Comparison of ENCODE assay signal across 28 cellular contexts in genomic region chr18:42514522-42514921, GRCh38.
A peak's percentile ranks its signal among the peaks of the same experiment; 100 is the strongest.
DNase-seq lines count a peak whose midpoint lies in the region; ATAC-seq, FAIRE-seq and TF ChIP-seq lines count a peak whose summit lies in the region.
"Had no signal": no experiment of that assay in that cellular context is flagged by ENCODE, and none has a peak within 500 bp of the region (broad histone marks: within the 10 kb centered on the region; RNA-seq: fewer than 3 reads in every experiment).

No MANE protein-coding gene starts in this region.

- H3K27ac ChIP-seq in breast epithelium (no peak overlapping the region), foreskin keratinocyte (no peak overlapping the region), transverse colon (no peak overlapping the region)
- H3K27ac ChIP-seq: 22Rv1, ascending aorta, colonic mucosa, neutrophil, SJCRH30, uterus had no signal

- intact Hi-C loops in MCF 10A (cut with micrococcal nuclease) (no loop called here), breast epithelium (cut with DNase I; ENCODE audit: low total_unique reads) (loop anchor here (5.0 kb wide), 1 partner anchor 643 kb away; no protein-coding TSS in a partner anchor), transverse colon (cut with DNase I; ENCODE audit: low total_unique reads) (no loop called here)

- no peaks in the 10 kb centered on the region for H3K4me1 Mint-ChIP-seq in MCF 10A (ENCODE audit: insufficient read depth, unreplicated experiment)
- H3K4me1 Mint-ChIP-seq in stimulated activated effector memory CD8-positive, alpha-beta T cell treated with anti-CD3 and anti-CD28 coated beads, Interleukin-12 subunit alpha, Interleukin-12 subunit beta, amount 100 ng/mL, for 72 hours, result no peaks in the 10 kb centered on the region
- H3K4me1 Mint-ChIP-seq: activated B cell treated with CpG ODN at 0.5 μM for 24 hours, immature natural killer cell had no signal

- no peaks in the 10 kb centered on the region for H3K9me3 Mint-ChIP-seq in MCF 10A (ENCODE audit: unreplicated experiment)
- H3K9me3 Mint-ChIP-seq in stimulated activated effector memory CD8-positive, alpha-beta T cell treated with anti-CD3 and anti-CD28 coated beads, Interleukin-12 subunit alpha, Interleukin-12 subunit beta, amount 100 ng/mL, for 72 hours, result peaks cover 8% of the 10 kb centered on the region
- H3K9me3 Mint-ChIP-seq: activated B cell treated with CpG ODN at 0.5 μM for 24 hours had no signal

- no peak overlapping the region for H3K4me3 Mint-ChIP-seq in MCF 10A (ENCODE audit: unreplicated experiment)
- H3K4me3 Mint-ChIP-seq in stimulated activated effector memory CD8-positive, alpha-beta T cell treated with anti-CD3 and anti-CD28 coated beads, Interleukin-12 subunit alpha, Interleukin-12 subunit beta, amount 100 ng/mL, for 72 hours, result no peak overlapping the region
- H3K4me3 Mint-ChIP-seq: activated B cell treated with CpG ODN at 0.5 μM for 24 hours; activated CD8-positive, alpha-beta T cell treated with anti-CD3 and anti-CD28 coated beads for 36 hours; immature natural killer cell had no signal

- TF ChIP-seq CTCF in MCF 10A (IDR thresholded peaks at IDR 0.05; ENCODE audit: unreplicated experiment) (no peak), breast epithelium (IDR thresholded peaks at IDR 0.05) (no peak), astrocyte of the spinal cord (IDR thresholded peaks at IDR 0.05; ENCODE audit: low read depth, low read length) (no peak), foreskin keratinocyte (conservative IDR thresholded peaks at IDR 0.05) (no peak), transverse colon (IDR thresholded peaks at IDR 0.05) (no peak)

- no peaks in the 10 kb centered on the region for H3K9me3 ChIP-seq in breast epithelium
- H3K9me3 ChIP-seq in transverse colon, result no peaks in the 10 kb centered on the region
- H3K9me3 ChIP-seq: ascending aorta, Caco-2, colonic mucosa, neutrophil, SJCRH30, uterus had no signal

- H3K36me3 ChIP-seq in breast epithelium (no peaks in the 10 kb centered on the region), transverse colon (no peaks in the 10 kb centered on the region)
- H3K36me3 ChIP-seq: ascending aorta, colonic mucosa, neutrophil, SJCRH30, uterus had no signal

- no peaks in the 10 kb centered on the region for H3K4me1 ChIP-seq in breast epithelium
- H3K4me1 ChIP-seq in foreskin keratinocyte, result no peaks in the 10 kb centered on the region
- no peaks in the 10 kb centered on the region for H3K4me1 ChIP-seq in transverse colon
- H3K4me1 ChIP-seq: ascending aorta, colonic mucosa, SJCRH30, uterus had no signal

- no peak for TF ChIP-seq EP300 in transverse colon (IDR thresholded peaks at IDR 0.05; ENCODE audit: low read depth)

- no peak overlapping the region for H3K27ac Mint-ChIP-seq in MCF 10A (ENCODE audit: low read depth, unreplicated experiment)
- H3K27ac Mint-ChIP-seq in stimulated activated effector memory CD8-positive, alpha-beta T cell treated with anti-CD3 and anti-CD28 coated beads, Interleukin-12 subunit alpha, Interleukin-12 subunit beta, amount 100 ng/mL, for 72 hours, result no peak overlapping the region
- H3K27ac Mint-ChIP-seq: activated B cell treated with CpG ODN at 0.5 μM for 24 hours; activated CD8-positive, alpha-beta T cell treated with anti-CD3 and anti-CD28 coated beads for 36 hours; immature natural killer cell had no signal

- CTCF ChIA-PET in MCF 10A (lab: Yijun Ruan, JAX), result no interaction called here

- DNase-seq in MCF 10A (ENCODE audit: unreplicated experiment) (peak; percentile 74), breast epithelium (ENCODE audit: low spot score in 2 of 2) (no peak), astrocyte of the spinal cord (ENCODE audit: low read depth, low spot score) (peak; percentile 72), foreskin keratinocyte (peak; percentile 0 to 6), urothelium cell line (ENCODE audit: low spot score) (peak; percentile 3), NCI-H774 (lab: John Stamatoyannopoulos, UW) (no peak), transverse colon (no peak)
- DNase-seq in stimulated activated effector memory CD8-positive, alpha-beta T cell treated with anti-CD3 and anti-CD28 coated beads, Interleukin-12 subunit alpha, Interleukin-12 subunit beta, amount 100 ng/mL, for 72 hours (ENCODE audit: low spot score in 2 of 2), result no peak
- DNase-seq: activated B cell treated with CpG ODN at 0.5 μM for 24 hours; activated CD8-positive, alpha-beta T cell treated with anti-CD3 and anti-CD28 coated beads for 36 hours; activated naive CD4-positive, alpha-beta T cell treated with anti-CD3 and anti-CD28 coated beads, Interleukin-2, amount 50 U/mL, for 16 hours; activated T-cell treated with anti-CD3 and anti-CD28 coated beads, Interleukin-2, amount 50 U/mL, for 48 hours; Caco-2; colonic mucosa; EL; immature natural killer cell; NCI-H1092; NCI-H2029; NCI-H446; retina; SJCRH30; substantia nigra; uterus had no signal

- WGBS in transverse colon (ENCODE audit: low coverage in 1 of 2), 2 donors, result 77% methylated on average over 3 of the region's 3 CpGs

- TF ChIP-seq POLR2A in breast epithelium (IDR thresholded peaks at IDR 0.05) (no peak), transverse colon (IDR thresholded peaks at IDR 0.05) (no peak)

- FAIRE-seq in urothelium cell line (lab: Jason Lieb, UNC), result no peak
- FAIRE-seq: HTR-8/SVneo had no signal

- no peaks in the 10 kb centered on the region for H3K27me3 Mint-ChIP-seq in MCF 10A (ENCODE audit: insufficient read depth, unreplicated experiment)
- H3K27me3 Mint-ChIP-seq: activated B cell treated with CpG ODN at 0.5 μM for 24 hours; activated CD8-positive, alpha-beta T cell treated with anti-CD3 and anti-CD28 coated beads for 36 hours had no signal

- peak; percentile 39 for ATAC-seq in foreskin keratinocyte
- ATAC-seq in stimulated activated effector memory CD8-positive, alpha-beta T cell treated with anti-CD3 and anti-CD28 coated beads, Interleukin-12 subunit alpha, Interleukin-12 subunit beta, amount 100 ng/mL, for 72 hours, result no peak
- ATAC-seq: activated CD8-positive, alpha-beta T cell treated with anti-CD3 and anti-CD28 coated beads for 36 hours had no signal

- POLR2A ChIA-PET in MCF 10A (lab: Yijun Ruan, JAX), result interaction anchor here (0.6 kb wide), 1 partner anchor 11 kb away, joined by 3 read pairs; no protein-coding TSS in a partner anchor

- no TSS peak for BruUV-seq in MCF 10A (replicated peaks; lab: Mats Ljungman, UMichigan)

- H3K27me3 ChIP-seq in breast epithelium (no peaks in the 10 kb centered on the region), foreskin keratinocyte (no peaks in the 10 kb centered on the region), transverse colon (no peaks in the 10 kb centered on the region)
- H3K27me3 ChIP-seq: ascending aorta, colonic mucosa, neutrophil, SJCRH30, uterus had no signal

- H3K4me3 ChIP-seq in breast epithelium (no peak overlapping the region), astrocyte of the spinal cord (ENCODE audit: low read depth, low read length) (no peak overlapping the region), transverse colon (no peak overlapping the region)
- H3K4me3 ChIP-seq: ascending aorta, colonic mucosa, lung, SJCRH30, uterus had no signal

- H3K36me3 Mint-ChIP-seq in MCF 10A (ENCODE audit: insufficient read depth, unreplicated experiment), result no peaks in the 10 kb centered on the region
- H3K36me3 Mint-ChIP-seq in stimulated activated effector memory CD8-positive, alpha-beta T cell treated with anti-CD3 and anti-CD28 coated beads, Interleukin-12 subunit alpha, Interleukin-12 subunit beta, amount 100 ng/mL, for 72 hours, result no peaks in the 10 kb centered on the region

- in situ Hi-C loops in astrocyte of the spinal cord (cut with HindIII; ENCODE audit: low sequenced_read_pairs) (no loop called here), transverse colon (cut with MboI; ENCODE audit: low pct_ligation_motif_present in 1 of 4, low pct_unique_long_range_greater_than_20kb in 1 of 4, low sequenced_read_pairs in 3 of 4) (no loop called here)

Comparison
In these comparisons a context has a peak if more than half of its experiments do, and no peak if none do; other contexts are left out.
1. DNase-seq: peak in MCF 10A (single experiment), astrocyte of the spinal cord (single experiment), foreskin keratinocyte (2 of 2) and urothelium cell line (single experiment); none in breast epithelium (0 of 2), NCI-H774 (single experiment), transverse colon (single experiment) and stimulated activated effector memory CD8-positive, alpha-beta T cell treated with anti-CD3 and anti-CD28 coated beads, Interleukin-12 subunit alpha, Interleukin-12 subunit beta, amount 100 ng/mL, for 72 hours (0 of 2).